9 cellular contexts compared by ENCODE assay signal in genomic region chr12:117367006-117367638, GRCh38. TPM values are rescaled to one million over a fixed set of nuclear protein-coding genes. Genes with fewer than 3 reads are reported as not detected.
DNase-seq lines count a peak whose midpoint lies in the region; ATAC-seq and TF ChIP-seq lines count a peak whose summit lies in the region.
"Had no signal": no experiment of that assay in that cellular context is flagged by ENCODE, and none has a peak within 500 bp of the region (broad histone marks: within the 10 kb centered on the region; RNA-seq: fewer than 3 reads in every experiment).

No MANE protein-coding gene starts in this region.

- H3K9me3 ChIP-seq in CD8-positive, alpha-beta T cell (ENCODE audit: low read length), result no peaks in the 10 kb centered on the region

- H3K36me3 Mint-ChIP-seq in CD8-positive, alpha-beta T cell, result no peaks in the 10 kb centered on the region
- H3K36me3 Mint-ChIP-seq in mesothelial cell of epicardium, result no peaks in the 10 kb centered on the region
- H3K36me3 Mint-ChIP-seq in stimulated activated naive B cell treated with anti-CD40 and anti-IgM and Interleukin-4, amounts not matched to agents 10 μg/mL and 1 μg/mL and 100 μg/mL, for 72 hours, result no peaks in the 10 kb centered on the region
- H3K36me3 Mint-ChIP-seq: IgD-negative memory B cell had no signal

- POLR2A ChIA-PET in CD8-positive, alpha-beta T cell (lab: Charles Lee), result no interaction called here

- ATAC-seq in CD8-positive, alpha-beta T cell, result no peak
- peak; percentile 33 to 41 for ATAC-seq in stimulated activated naive B cell treated with anti-CD40 and anti-IgM and Interleukin-4, amounts not matched to agents 10 μg/mL and 1 μg/mL and 100 μg/mL, for 72 hours (replicated peaks)
- no peak for ATAC-seq in GM21786 (IDR thresholded peaks at IDR 0.05; ENCODE audit: unreplicated experiment)

- H3K4me1 Mint-ChIP-seq in CD8-positive, alpha-beta T cell (ENCODE audit: low read depth), result no peaks in the 10 kb centered on the region
- H3K4me1 Mint-ChIP-seq in mesothelial cell of epicardium, result no peaks in the 10 kb centered on the region
- H3K4me1 Mint-ChIP-seq in stimulated activated naive B cell treated with anti-CD40 and anti-IgM and Interleukin-4, amounts not matched to agents 10 μg/mL and 1 μg/mL and 100 μg/mL, for 72 hours, result peaks cover 0 to 3% of the 10 kb centered on the region in 2 donors
- H3K4me1 Mint-ChIP-seq: IgD-negative memory B cell had no signal

- CTCF ChIA-PET in CD8-positive, alpha-beta T cell (lab: Charles Lee), result interaction anchor here (0.6 to 2.2 kb wide), 3 partner anchors 8 to 471 kb away, joined by 3 to 12 read pairs (median 3); no protein-coding TSS in a partner anchor

- H3K36me3 ChIP-seq in CD8-positive, alpha-beta T cell (ENCODE audit: insufficient read depth, low read length), result no peaks in the 10 kb centered on the region
- H3K36me3 ChIP-seq in H7 (replicated peaks; ENCODE audit: control insufficient read depth, insufficient read depth, low read length), result no peaks in the 10 kb centered on the region

- H3K27ac ChIP-seq in CD8-positive, alpha-beta T cell (ENCODE audit: low read depth, low read length), result no peak overlapping the region

- peak in 4 of 7 experiments; percentile 14 to 36 (median 20) for DNase-seq in CD8-positive, alpha-beta T cell
- DNase-seq in H7 (peak; percentile 87), NCI-H2227 treated with DMSO at 0.1 percent for 48 hours (lab: John Stamatoyannopoulos, UW) (peak; percentile 87), epithelial cell of proximal tubule (ENCODE audit: low read depth) (peak; percentile 25), mesothelial cell of epicardium (ENCODE audit: low spot score in 2 of 2, unreplicated experiment in 2 of 2) (peak; percentile 72 to 89)
- DNase-seq in activated CD4-positive, alpha-beta T cell treated with anti-CD3 and anti-CD28 coated beads, Interleukin-2, amount 50 U/mL, for 4 hours, result peak; percentile 4 to 8
- peak; percentile 30 for DNase-seq in stimulated activated naive B cell treated with anti-CD40 and anti-IgM and Interleukin-4, amounts not matched to agents 10 μg/mL and 1 μg/mL and 100 μg/mL, for 72 hours

- no peak overlapping the region for H3K4me3 ChIP-seq in CD8-positive, alpha-beta T cell (ENCODE audit: low read depth, low read length)
- H3K4me3 ChIP-seq in H7 (ENCODE audit: insufficient read depth, low read depth, low read length), result no peak overlapping the region
- no peak overlapping the region for H3K4me3 ChIP-seq in epithelial cell of proximal tubule (ENCODE audit: low read depth, low read length)

- TF ChIP-seq CTCF in CD8-positive, alpha-beta T cell (IDR thresholded peaks at IDR 0.05), result no peak
- TF ChIP-seq CTCF in epithelial cell of proximal tubule (conservative IDR thresholded peaks at IDR 0.05; ENCODE audit: low read depth, low read length), result peak; percentile 94
- TF ChIP-seq CTCF in mesothelial cell of epicardium (IDR thresholded peaks at IDR 0.05; ENCODE audit: unreplicated experiment), result peak; percentile 95

- H3K27ac Mint-ChIP-seq in CD8-positive, alpha-beta T cell, result no peak overlapping the region
- no peak overlapping the region for H3K27ac Mint-ChIP-seq in mesothelial cell of epicardium
- no peak overlapping the region for H3K27ac Mint-ChIP-seq in stimulated activated naive B cell treated with anti-CD40 and anti-IgM and Interleukin-4, amounts not matched to agents 10 μg/mL and 1 μg/mL and 100 μg/mL, for 72 hours
- H3K27ac Mint-ChIP-seq: IgD-negative memory B cell had no signal

- peaks cover 38% of the 10 kb centered on the region for H3K27me3 Mint-ChIP-seq in CD8-positive, alpha-beta T cell (ENCODE audit: low read depth)
- peaks cover 61% of the 10 kb centered on the region for H3K27me3 Mint-ChIP-seq in mesothelial cell of epicardium (ENCODE audit: low read depth)
- H3K27me3 Mint-ChIP-seq in stimulated activated naive B cell treated with anti-CD40 and anti-IgM and Interleukin-4, amounts not matched to agents 10 μg/mL and 1 μg/mL and 100 μg/mL, for 72 hours, result peaks cover 41 to 44% of the 10 kb centered on the region in 2 donors

- no peaks in the 10 kb centered on the region for H3K9me3 Mint-ChIP-seq in CD8-positive, alpha-beta T cell
- H3K9me3 Mint-ChIP-seq in mesothelial cell of epicardium, result peaks cover 4% of the 10 kb centered on the region
- peaks cover 2 to 4% of the 10 kb centered on the region in 2 donors for H3K9me3 Mint-ChIP-seq in stimulated activated naive B cell treated with anti-CD40 and anti-IgM and Interleukin-4, amounts not matched to agents 10 μg/mL and 1 μg/mL and 100 μg/mL, for 72 hours

- no peaks in the 10 kb centered on the region for H3K27me3 ChIP-seq in CD8-positive, alpha-beta T cell (ENCODE audit: insufficient read depth, low read length)
- H3K27me3 ChIP-seq in H7 (ENCODE audit: control insufficient read depth, insufficient read depth, low read length), result peaks cover 23% of the 10 kb centered on the region

- no peaks in the 10 kb centered on the region for H3K4me1 ChIP-seq in CD8-positive, alpha-beta T cell (ENCODE audit: insufficient read depth, low read length)

- H3K4me3 Mint-ChIP-seq in CD8-positive, alpha-beta T cell, result no peak overlapping the region
- no peak overlapping the region for H3K4me3 Mint-ChIP-seq in mesothelial cell of epicardium
- H3K4me3 Mint-ChIP-seq in stimulated activated naive B cell treated with anti-CD40 and anti-IgM and Interleukin-4, amounts not matched to agents 10 μg/mL and 1 μg/mL and 100 μg/mL, for 72 hours, result no peak overlapping the region
- H3K4me3 Mint-ChIP-seq: IgD-negative memory B cell had no signal

- intact Hi-C loops in CD8-positive, alpha-beta T cell (cut with DNase I, micrococcal nuclease), result loop anchor here in 1 of 2 experiments (5.0 kb wide), 1 partner anchor 470 kb away; no protein-coding TSS in a partner anchor

RNA-seq across cellular contexts. Expression of gene NOS1, which starts 5.7 kb away (rescaled TPM):
- not detected for total RNA-seq in CD8-positive, alpha-beta T cell
- 0.35 and 0.48 TPM in 2 replicates for total RNA-seq in H7 (2014; rRNA removed; shearing (Covaris generic))
- total RNA-seq in epithelial cell of proximal tubule (under 0.01 and 0.14 TPM in 2 replicates), mesothelial cell of epicardium (0.80 to 0.95 TPM (median 0.84 TPM) in 3 replicates)

Comparison
In these comparisons a context has a peak if more than half of its experiments do, and no peak if none do; other contexts are left out.
1. ATAC-seq: peak in stimulated activated naive B cell treated with anti-CD40 and anti-IgM and Interleukin-4, amounts not matched to agents 10 μg/mL and 1 μg/mL and 100 μg/mL, for 72 hours (2 of 2); none in CD8-positive, alpha-beta T cell (single experiment) and GM21786 (single experiment).
2. DNase-seq: peak in every context shown above with its lines; median percentile 87 in H7; 87 in NCI-H2227 treated with DMSO at 0.1 percent for 48 hours; 80 in mesothelial cell of epicardium; 30 in stimulated activated naive B cell treated with anti-CD40 and anti-IgM and Interleukin-4, amounts not matched to agents 10 μg/mL and 1 μg/mL and 100 μg/mL, for 72 hours; 25 in epithelial cell of proximal tubule; 20 in CD8-positive, alpha-beta T cell; 6 in activated CD4-positive, alpha-beta T cell treated with anti-CD3 and anti-CD28 coated beads, Interleukin-2, amount 50 U/mL, for 4 hours.